In genomic region chr1:54577612-54578011, GRCh38 we compare ENCODE assay signal across 10 cellular contexts. TPM values are rescaled to one million over a fixed set of nuclear protein-coding genes. Genes with fewer than 3 reads are reported as not detected.
A peak's percentile ranks its signal among the peaks of the same experiment; 100 is the strongest.
DNase-seq lines count a peak whose midpoint lies in the region; ATAC-seq, FAIRE-seq and TF ChIP-seq lines count a peak whose summit lies in the region.
"Had no signal": no experiment of that assay in that cellular context is flagged by ENCODE, and none has a peak within 500 bp of the region (broad histone marks: within the 10 kb centered on the region; RNA-seq: fewer than 3 reads in every experiment).

No MANE protein-coding gene starts in this region.

- H3K27me3 ChIP-seq in body of pancreas (no peaks in the 10 kb centered on the region), left ventricle myocardium inferior (ENCODE audit: low read depth) (no peaks in the 10 kb centered on the region)

- H3K27me3 Mint-ChIP-seq in T-helper 2 cell treated with Interferon-gamma antibody and Interleukin-4, amounts not matched to agents 5 μg/mL and 100 μg/mL, for 36 hours (ENCODE audit: low read depth), result no peaks in the 10 kb centered on the region

- DNase-seq in HUDEP-2 (lab: John Stamatoyannopoulos, UW; ENCODE audit: unreplicated experiment in 76 of 76), result peak in 67 of 76 experiments; percentile 6 to 88 (median 63)
- peak; percentile 80 to 95 (median 85) for DNase-seq in body of pancreas
- peak; percentile 89 for DNase-seq in left ventricle myocardium inferior
- DNase-seq in skeletal muscle cell (ENCODE audit: low read depth), result peak; percentile 13
- DNase-seq in H54 (ENCODE audit: insufficient read length, low spot score), result no peak
- DNase-seq in T-helper 2 cell treated with Interferon-gamma antibody and Interleukin-4, amounts not matched to agents 5 μg/mL and 100 μg/mL, for 36 hours (ENCODE audit: low spot score), result no peak
- DNase-seq in NCI-H1694 (lab: John Stamatoyannopoulos, UW), result no peak
- DNase-seq: activated CD4-positive, alpha-beta T cell treated with anti-CD3 and anti-CD28 coated beads, Interleukin-2, amount 50 U/mL, for 4 hours; PC-3 had no signal

- intact Hi-C loops in body of pancreas (cut with DNase I), result no loop called here
- intact Hi-C loops in left ventricle myocardium inferior (cut with micrococcal nuclease), result no loop called here

- H3K4me3 ChIP-seq in body of pancreas (no peak overlapping the region), left ventricle myocardium inferior (no peak overlapping the region), skeletal muscle cell (ENCODE audit: low read depth, low read length) (no peak overlapping the region)

- H3K36me3 ChIP-seq in body of pancreas (replicated peaks in 1 of 2; ENCODE audit: insufficient read depth in 1 of 2, low read depth in 2 of 2) (no peaks in the 10 kb centered on the region), left ventricle myocardium inferior (no peaks in the 10 kb centered on the region)

- peak in 1 of 3 donors; percentile 7 for TF ChIP-seq POLR2A in body of pancreas (IDR thresholded peaks at IDR 0.05)
- no peak for TF ChIP-seq POLR2A in H54 (IDR thresholded peaks at IDR 0.05; ENCODE audit: low read depth, low read length)

- TF ChIP-seq CTCF in body of pancreas (IDR thresholded peaks at IDR 0.05) (no peak), left ventricle myocardium inferior (IDR thresholded peaks at IDR 0.05; ENCODE audit: borderline replicate concordance) (no peak)

- FAIRE-seq in H54 (lab: Jason Lieb, UNC), result no peak

- peaks cover 29% of the 10 kb centered on the region for H3K4me1 ChIP-seq in body of pancreas
- H3K4me1 ChIP-seq in left ventricle myocardium inferior, result peaks cover 90% of the 10 kb centered on the region

- H3K9me3 ChIP-seq in body of pancreas, result no peaks in the 10 kb centered on the region
- no peaks in the 10 kb centered on the region for H3K9me3 ChIP-seq in left ventricle myocardium inferior (replicated peaks)

- no peak overlapping the region for H3K4me3 Mint-ChIP-seq in T-helper 2 cell treated with Interferon-gamma antibody and Interleukin-4, amounts not matched to agents 5 μg/mL and 100 μg/mL, for 36 hours

- no peak for ATAC-seq in body of pancreas
- ATAC-seq in GM21447 (IDR thresholded peaks at IDR 0.05; ENCODE audit: unreplicated experiment), result no peak
- ATAC-seq: PC-3 had no signal

- peak overlapping the region in 3 of 4 donors; percentile 31 to 60 (median 58) for H3K27ac ChIP-seq in body of pancreas
- H3K27ac ChIP-seq in left ventricle myocardium inferior (replicated peaks), result peak overlapping the region; percentile 89

- H3K4me1 Mint-ChIP-seq in T-helper 2 cell treated with Interferon-gamma antibody and Interleukin-4, amounts not matched to agents 5 μg/mL and 100 μg/mL, for 36 hours (ENCODE audit: low read depth), result peaks cover 2% of the 10 kb centered on the region

- 18 to 21% methylated on average over 6 of the region's 6 CpGs for WGBS in body of pancreas, 2 donors

- H3K9me3 Mint-ChIP-seq in T-helper 2 cell treated with Interferon-gamma antibody and Interleukin-4, amounts not matched to agents 5 μg/mL and 100 μg/mL, for 36 hours, result no peaks in the 10 kb centered on the region

- no peak overlapping the region for H3K27ac Mint-ChIP-seq in T-helper 2 cell treated with Interferon-gamma antibody and Interleukin-4, amounts not matched to agents 5 μg/mL and 100 μg/mL, for 36 hours

- no peaks in the 10 kb centered on the region for H3K36me3 Mint-ChIP-seq in T-helper 2 cell treated with Interferon-gamma antibody and Interleukin-4, amounts not matched to agents 5 μg/mL and 100 μg/mL, for 36 hours (ENCODE audit: low read depth)

RNA-seq across cellular contexts. Expression of gene ACOT11, which starts 29.6 kb away (rescaled TPM):
- total RNA-seq in body of pancreas, result 1 to 10 TPM; 3.9 to 6.3 TPM
- 64.8 TPM for total RNA-seq in left ventricle myocardium inferior

RNA-seq across cellular contexts. Expression of gene FAM151A, which starts 45.7 kb away (rescaled TPM):
- total RNA-seq in body of pancreas (not detected), left ventricle myocardium inferior (0.80 TPM)
- total RNA-seq: PC-3 had no signal

Comparison
In these comparisons a context has a peak if more than half of its experiments do, and no peak if none do; other contexts are left out.
1. DNase-seq: peak in HUDEP-2 (67 of 76), body of pancreas (4 of 4), left ventricle myocardium inferior (single experiment) and skeletal muscle cell (single experiment); none in H54 (single experiment), T-helper 2 cell treated with Interferon-gamma antibody and Interleukin-4, amounts not matched to agents 5 μg/mL and 100 μg/mL, for 36 hours (single experiment) and NCI-H1694 (single experiment).